8 cellular contexts compared by ENCODE assay signal in genomic region chr7:148941598-148942280, GRCh38. TPM values are rescaled to one million over a fixed set of nuclear protein-coding genes. Genes with fewer than 3 reads are reported as not detected.
DNase-seq lines count a peak whose midpoint lies in the region; ATAC-seq and TF ChIP-seq lines count a peak whose summit lies in the region.

No MANE protein-coding gene starts in this region.

- TF ChIP-seq CTCF in lower lobe of right lung (IDR thresholded peaks at IDR 0.05), result peak; percentile 31

- H3K4me1 ChIP-seq in lower lobe of right lung, result peaks cover 13% of the 10 kb centered on the region

- H3K27ac ChIP-seq in lower lobe of right lung, result peak overlapping the region; percentile 89

- no peaks in the 10 kb centered on the region for H3K36me3 ChIP-seq in lower lobe of right lung

- no peaks in the 10 kb centered on the region for H3K9me3 ChIP-seq in lower lobe of right lung

- ATAC-seq in GM18498 (IDR thresholded peaks at IDR 0.05; ENCODE audit: unreplicated experiment) (peak; percentile 64), HG03135 (IDR thresholded peaks at IDR 0.05; ENCODE audit: unreplicated experiment) (peak; percentile 46), lower lobe of right lung (peak; percentile 79 to 86), HG03039 (IDR thresholded peaks at IDR 0.05; ENCODE audit: unreplicated experiment) (no peak)

- no peaks in the 10 kb centered on the region for H3K27me3 ChIP-seq in lower lobe of right lung (ENCODE audit: low read depth)

- DNase-seq in NCI-H226 (peak; percentile 40), dermis blood vessel endothelial cell (peak; percentile 85), lower lobe of right lung (peak; percentile 76)
- DNase-seq in activated CD4-positive, CD25-positive, alpha-beta regulatory T cell treated with anti-CD3 and anti-CD28 coated beads, Interleukin-2, amount 50 U/mL, for 72 hours, result peak; percentile 50
- peak in 2 of 3 donors; percentile 22 to 30 for DNase-seq in stimulated activated CD4-positive, alpha-beta T cell treated with anti-CD3 and anti-CD28 coated beads, TNF-alpha, amount 100 ng/mL, for 1 hour (ENCODE audit: low read depth in 3 of 3, low spot score in 1 of 3)

- peak overlapping the region; percentile 74 for H3K4me3 ChIP-seq in lower lobe of right lung

- intact Hi-C loops in lower lobe of right lung (cut with DNase I), result no loop called here

RNA-seq across cellular contexts. Expression of gene EZH2, which starts 57.6 kb away (rescaled TPM):
- total RNA-seq in dermis blood vessel endothelial cell (14.0 and 18.1 TPM in 2 replicates), lower lobe of right lung (3.5 TPM)

Comparison
In these comparisons a context has a peak if more than half of its experiments do, and no peak if none do; other contexts are left out.
1. DNase-seq: peak in every context shown above with its lines; median percentile 85 in dermis blood vessel endothelial cell; 76 in lower lobe of right lung; 50 in activated CD4-positive, CD25-positive, alpha-beta regulatory T cell treated with anti-CD3 and anti-CD28 coated beads, Interleukin-2, amount 50 U/mL, for 72 hours; 40 in NCI-H226; 26 in stimulated activated CD4-positive, alpha-beta T cell treated with anti-CD3 and anti-CD28 coated beads, TNF-alpha, amount 100 ng/mL, for 1 hour.